ENCODE assay signal across 21 cellular contexts in genomic region chr2:188282907-188283306, GRCh38. TPM values are rescaled to one million over a fixed set of nuclear protein-coding genes. Genes with fewer than 3 reads are reported as not detected.
A peak's percentile ranks its signal among the peaks of the same experiment; 100 is the strongest.
DNase-seq lines count a peak whose midpoint lies in the region; ATAC-seq, FAIRE-seq and TF ChIP-seq lines count a peak whose summit lies in the region.
"Had no signal": no experiment of that assay in that cellular context is flagged by ENCODE, and none has a peak within 500 bp of the region (broad histone marks: within the 10 kb centered on the region; RNA-seq: fewer than 3 reads in every experiment).

No MANE protein-coding gene starts in this region.

- H3K27ac Mint-ChIP-seq in neural progenitor cell (no peak overlapping the region), CD14-positive monocyte (no peak overlapping the region)
- H3K27ac Mint-ChIP-seq: CD4-positive, alpha-beta T cell; CD8-positive, alpha-beta T cell had no signal

- H3K27ac ChIP-seq in 22Rv1 (peak overlapping the region; percentile 76), K562 (ENCODE audit: extremely low read depth, low read depth, low read length) (no peak overlapping the region), neural progenitor cell (no peak overlapping the region)
- H3K27ac ChIP-seq: BLaER1 had no signal

- ATAC-seq in K562 = no peak
- ATAC-seq: CD8-positive, alpha-beta T cell; GM12878 had no signal

- H3K9ac ChIP-seq in K562 (ENCODE audit: insufficient read depth in 1 of 2, low read depth in 2 of 2, low read length in 2 of 2) (no peak overlapping the region), neural progenitor cell (no peak overlapping the region)
- H3K9ac ChIP-seq: BLaER1 had no signal

- H3K4me1 ChIP-seq in K562 (replicated peaks in 1 of 2; ENCODE audit: control insufficient read depth in 2 of 2, insufficient read depth in 2 of 2, low read length in 2 of 2) = no peaks in the 10 kb centered on the region; a peak in 2 of 5 replicates
- peaks cover 18% of the 10 kb centered on the region for H3K4me1 ChIP-seq in neural progenitor cell
- H3K4me1 ChIP-seq: BE2C, BLaER1 had no signal

- POLR2A ChIA-PET in K562 (lab: Yijun Ruan, JAX) = interaction anchor here (1.0 kb wide), 1 partner anchor 16 kb away, joined by 4 read pairs; no protein-coding TSS in a partner anchor

- H3K9me3 Mint-ChIP-seq in neural progenitor cell (peaks cover 8% of the 10 kb centered on the region), CD14-positive monocyte (peaks cover 0 to 12% (median 1%) of the 10 kb centered on the region in 7 donors)

- peak; percentile 6 for FAIRE-seq in K562 (lab: Jason Lieb, UNC)
- FAIRE-seq: A204.1, D721Med, G401.6, GM12878, GM12892, GM18507 had no signal

- no peak overlapping the region for H3K4me3 ChIP-seq in K562
- no peak overlapping the region for H3K4me3 ChIP-seq in neural progenitor cell
- H3K4me3 ChIP-seq: BLaER1, GM12878 had no signal

- peaks cover 18% of the 10 kb centered on the region; the same call in 2 of the 3 replicates for H3K36me3 ChIP-seq in K562 (ENCODE audit: control insufficient read depth, insufficient read depth, low read length)
- no peaks in the 10 kb centered on the region for H3K36me3 ChIP-seq in neural progenitor cell
- H3K36me3 ChIP-seq: BE2C, BLaER1 had no signal

- intact Hi-C loops in K562 (cut with micrococcal nuclease) (no loop called here), CD14-positive monocyte (cut with micrococcal nuclease) (no loop called here)

- H3K4me3 Mint-ChIP-seq in neural progenitor cell (no peak overlapping the region), CD14-positive monocyte (no peak overlapping the region)
- H3K4me3 Mint-ChIP-seq: CD4-positive, alpha-beta T cell; CD8-positive, alpha-beta T cell had no signal

- DNase-seq in K562 (ENCODE audit: extremely low read depth in 1 of 4, low spot score in 3 of 4) = no peak
- DNase-seq in neural progenitor cell (ENCODE audit: low spot score) = no peak
- DNase-seq in activated CD4-positive, alpha-beta T cell treated with anti-CD3 and anti-CD28 coated beads, Interleukin-2, amount 50 U/mL, for 1 hour = no peak
- DNase-seq in CD14-positive monocyte (ENCODE audit: low spot score) = no peak
- DNase-seq: 8988T; ACHN; BE2C; C1 segment of cervical spinal cord; Caco-2; Calu3; CD4-positive, alpha-beta T cell; CD8-positive, alpha-beta T cell; DMS79 treated with DMSO at 0.1 percent for 48 hours had no signal

- H3K4me1 Mint-ChIP-seq in neural progenitor cell (peaks cover 8% of the 10 kb centered on the region), CD14-positive monocyte (no peaks in the 10 kb centered on the region)

- H3K27me3 ChIP-seq in K562 (ENCODE audit: control insufficient read depth in 2 of 2, insufficient read depth in 2 of 2, low read length in 2 of 2) (no peaks in the 10 kb centered on the region), neural progenitor cell (no peaks in the 10 kb centered on the region)
- H3K27me3 ChIP-seq: BE2C, BLaER1 had no signal

- H3K4me2 ChIP-seq in K562 (ENCODE audit: insufficient read depth, low read length) (no peak overlapping the region), neural progenitor cell (no peak overlapping the region)
- H3K4me2 ChIP-seq: BLaER1 had no signal

- TF ChIP-seq RAD21 in K562 (CRISPR knock-in tag; conservative IDR thresholded peaks at IDR 0.05 in 1 of 2, IDR thresholded peaks at IDR 0.05 in 1 of 2) = no peak

- H3K79me2 ChIP-seq in K562 (ENCODE audit: control insufficient read depth, insufficient read depth, low read length) (peaks cover 95% of the 10 kb centered on the region), neural progenitor cell (ENCODE audit: low read depth) (peaks cover 50% of the 10 kb centered on the region)

- H2AFZ ChIP-seq in K562 (ENCODE audit: low read depth, low read length) (no peak overlapping the region), neural progenitor cell (replicated peaks) (peak overlapping the region; percentile 14)

- no peaks in the 10 kb centered on the region for H3K9me1 ChIP-seq in K562 (ENCODE audit: control insufficient read depth, insufficient read depth, low read length)

- TF ChIP-seq EP300 in K562 (IDR thresholded peaks at IDR 0.05; ENCODE audit: low read length) = no peak

- CTCF ChIA-PET in K562 (lab: Yijun Ruan, JAX; ENCODE audit: low intra/inter-chr PET ratio) = interaction anchor here (0.6 kb wide), 1 partner anchor 34 kb away, joined by 3 read pairs; no protein-coding TSS in a partner anchor

- TF ChIP-seq POLR2A in K562 (conservative IDR thresholded peaks at IDR 0.05) = no peak

- no peaks in the 10 kb centered on the region for H4K20me1 ChIP-seq in K562 (replicated peaks; ENCODE audit: control insufficient read depth, insufficient read depth, low read length)
- no peaks in the 10 kb centered on the region for H4K20me1 ChIP-seq in neural progenitor cell (ENCODE audit: low read depth)
- H4K20me1 ChIP-seq: BLaER1 had no signal

- H3K36me3 Mint-ChIP-seq in neural progenitor cell (no peaks in the 10 kb centered on the region), CD14-positive monocyte (no peaks in the 10 kb centered on the region)
- H3K36me3 Mint-ChIP-seq: CD8-positive, alpha-beta T cell had no signal

- H3K27me3 Mint-ChIP-seq in neural progenitor cell (ENCODE audit: insufficient read depth, low read depth) (no peaks in the 10 kb centered on the region), CD14-positive monocyte (ENCODE audit: low read depth in 3 of 3) (peaks cover 0 to under 1% (median 0%) of the 10 kb centered on the region in 3 donors)

- in situ Hi-C loops in K562 (cut with MboI) = no loop called here

- no peak for TF ChIP-seq CTCF in 22Rv1 (IDR thresholded peaks at IDR 0.05)
- no peak for TF ChIP-seq CTCF in K562 (IDR thresholded peaks at IDR 0.05 in 2 of 3, conservative IDR thresholded peaks at IDR 0.05 in 1 of 3; ENCODE audit: insufficient read depth in 2 of 3, low read depth in 1 of 3, low read length in 3 of 3)
- TF ChIP-seq CTCF in neural progenitor cell (IDR thresholded peaks at IDR 0.05) = no peak
- TF ChIP-seq CTCF in CD14-positive monocyte (IDR thresholded peaks at IDR 0.05) = no peak

- H3F3A ChIP-seq in neural progenitor cell (ENCODE audit: low read depth) = peaks cover 24% of the 10 kb centered on the region

- no TSS peak for BruUV-seq in K562 (replicated peaks; lab: Mats Ljungman, UMichigan)

- H3K9me3 ChIP-seq in K562 (replicated peaks; ENCODE audit: control insufficient read depth, insufficient read depth, low read depth, low read length) (no peaks in the 10 kb centered on the region), neural progenitor cell (ENCODE audit: low read depth) (no peaks in the 10 kb centered on the region)
- H3K9me3 ChIP-seq: BE2C, BLaER1, Caco-2 had no signal

TF ChIP-seq in K562, 482 proteins besides CTCF, POLR2A, EP300 and RAD21:
- TF ChIP-seq AFF1 (IDR thresholded peaks at IDR 0.05; ENCODE audit: low read depth in 1 of 2, partially characterized antibody in 2 of 2) (peak in 1 of 2 experiments; percentile 88), HIVEP1 (CRISPR knock-in tag; IDR thresholded peaks at IDR 0.05) (no peak), MTA2 (IDR thresholded peaks at IDR 0.05; ENCODE audit: low read depth) (no peak)

RNA-seq across cellular contexts. Expression of gene GULP1, which starts 8.8 kb away (rescaled TPM):
- total RNA-seq in K562 (2011; cell fraction: chromatin; rRNA removed; ENCODE audit: low replicate concordance) = 22.0 and 32.1 TPM in 2 replicates
- 12.3 and 22.5 TPM in 2 replicates for total RNA-seq in K562 (2011; cell fraction: nucleolus; rRNA removed)
- 24.6 and 32.9 TPM in 2 replicates for total RNA-seq in K562 (2011; cell fraction: nucleoplasm; rRNA removed)
- 18.7 and 20.1 TPM in 2 replicates for total RNA-seq in K562 (2014; rRNA removed)
- 25.3 and 28.2 TPM in 2 replicates for total RNA-seq in K562 (2014; rRNA removed; fragmentation: Illumina TruSeq; extraction: Trizol)
- 24.2 and 24.3 TPM in 2 replicates for total RNA-seq in K562 (2015; rRNA removed; fragmentation: Illumina TruSeq; extraction: Trizol)
- 19.5 and 22.8 TPM in 2 replicates for total RNA-seq in K562 (2021)
- 16.3 and 17.4 TPM in 2 replicates for polyA plus RNA-seq in K562 (2011; rRNA removed)
- polyA plus RNA-seq in K562 (2011; cell fraction: cytosol; rRNA removed) = 8.8 and 13.0 TPM in 2 replicates
- 11.8 and 16.0 TPM in 2 replicates for polyA plus RNA-seq in K562 (2011; cell fraction: nucleus; rRNA removed)
- 11.1 and 14.0 TPM in 2 replicates for polyA plus RNA-seq in K562 (2012)
- polyA plus RNA-seq in K562 (2014; fragmentation: Illumina TruSeq; extraction: Trizol) = 21.0 and 24.9 TPM in 2 replicates
- polyA plus RNA-seq in K562 (2014; fragmentation: Nextera tagmentation; extraction: Ambion mirVana) = 1 to 10 TPM; 8.5 to 8.6 TPM
- polyA plus RNA-seq in K562 (2014; rRNA removed) = 21.0 and 23.8 TPM in 2 replicates
- polyA minus RNA-seq in K562 (2011; rRNA and poly(A)+ RNA removed) = 23.2 and 28.7 TPM in 2 replicates
- polyA minus RNA-seq in K562 (2011; cell fraction: cytosol; rRNA and poly(A)+ RNA removed) = 14.6 and 17.6 TPM in 2 replicates
- polyA minus RNA-seq in K562 (2011; cell fraction: nucleus; rRNA and poly(A)+ RNA removed) = 29.1 and 49.5 TPM in 2 replicates
- 96.6 and 154 TPM in 2 replicates for total RNA-seq in neural progenitor cell (ENCODE audit: low replicate concordance)
- not detected for polyA plus RNA-seq in CD14-positive monocyte
- total RNA-seq: CD4-positive, alpha-beta T cell; CD8-positive, alpha-beta T cell had no signal
